Comparison of ENCODE assay signal across 17 cellular contexts in genomic region chr5:98468188-98468869, GRCh38.
A peak's percentile ranks its signal among the peaks of the same experiment; 100 is the strongest.
DNase-seq lines count a peak whose midpoint lies in the region; ATAC-seq and TF ChIP-seq lines count a peak whose summit lies in the region.
"Had no signal": no experiment of that assay in that cellular context is flagged by ENCODE, and none has a peak within 500 bp of the region (broad histone marks: within the 10 kb centered on the region; RNA-seq: fewer than 3 reads in every experiment).

No MANE protein-coding gene starts in this region.

- CTCF ChIA-PET in IMR-90 (lab: Yijun Ruan, JAX), result interaction anchor here (0.6 to 1.0 kb wide), 2 partner anchors 300 to 1515 kb away, joined by 3 to 4 read pairs; no protein-coding TSS in a partner anchor

- H3K27me3 ChIP-seq in IMR-90 (ENCODE audit: control insufficient read depth, insufficient read depth, low read length), result no peaks in the 10 kb centered on the region
- H3K27me3 ChIP-seq: colonic mucosa, MG63, right atrium auricular region, tibial nerve had no signal

- peak overlapping the region; percentile 93; the same call in 1 of the 2 replicates for H3K4ac ChIP-seq in IMR-90 (ENCODE audit: low read depth, low read length)

- no TSS peak for BruUV-seq in IMR-90 (replicated peaks; lab: Mats Ljungman, UMichigan)

- no peaks in the 10 kb centered on the region for H3K9me3 ChIP-seq in IMR-90 (ENCODE audit: control insufficient read depth, insufficient read depth, low read length)
- H3K9me3 ChIP-seq: colonic mucosa, right atrium auricular region, tibial nerve had no signal

- H3K23ac ChIP-seq in IMR-90 (ENCODE audit: low read depth, low read length), result no peak overlapping the region; the same call in 1 of the 2 replicates

- H2BK15ac ChIP-seq in IMR-90 (ENCODE audit: low read depth, low read length), result peak overlapping the region; percentile 92; the same call in 2 of the 3 replicates

- H2AK9ac ChIP-seq in IMR-90 (replicated peaks; ENCODE audit: low read depth, low read length, poor library complexity), result no peak overlapping the region

- TF ChIP-seq CTCF in IMR-90 (conservative IDR thresholded peaks at IDR 0.05; ENCODE audit: low read depth, low read length), result no peak

- H2BK120ac ChIP-seq in IMR-90 (ENCODE audit: low read depth, low read length), result peak overlapping the region; percentile 97

- H2AFZ ChIP-seq in IMR-90 (replicated peaks; ENCODE audit: low read length, poor library complexity), result no peak overlapping the region

- H3K9me1 ChIP-seq in IMR-90 (ENCODE audit: insufficient read depth, low read length), result peaks cover 3% of the 10 kb centered on the region; the same call in 1 of the 2 replicates

- peak overlapping the region; percentile 93 for H3K18ac ChIP-seq in IMR-90 (ENCODE audit: low read depth, low read length)

- H4K8ac ChIP-seq in IMR-90 (ENCODE audit: low read depth in 2 of 2, low read length in 2 of 2), result peak overlapping the region; percentile 83 to 94

- peaks cover 8% of the 10 kb centered on the region for H3K4me1 ChIP-seq in IMR-90 (ENCODE audit: control insufficient read depth, insufficient read depth, low read length)
- H3K4me1 ChIP-seq: colonic mucosa, right atrium auricular region, tibial nerve had no signal

- no peak overlapping the region for H3K4me3 ChIP-seq in IMR-90 (ENCODE audit: insufficient read depth, low read depth, low read length)
- H3K4me3 ChIP-seq: colonic mucosa, MG63, right atrium auricular region, tibial nerve had no signal

- H3K14ac ChIP-seq in IMR-90 (replicated peaks; ENCODE audit: low read depth, low read length), result peak overlapping the region; percentile 85; the same call in 1 of the 2 replicates

- H3K9ac ChIP-seq in IMR-90 (ENCODE audit: low read depth, low read length), result peak overlapping the region; percentile 23; the same call in 1 of the 2 replicates

- no peak overlapping the region for H2AK5ac ChIP-seq in IMR-90 (ENCODE audit: low read depth, low read length)

- intact Hi-C loops in IMR-90 (cut with micrococcal nuclease), result loop anchor here (10.0 kb wide), 1 partner anchor 484 kb away; no protein-coding TSS in a partner anchor

- H3K79me1 ChIP-seq in IMR-90 (ENCODE audit: low read depth in 1 of 2, low read length in 2 of 2), result peaks cover 5 to 6% of the 10 kb centered on the region in 2 experiments; a peak in 3 of 4 replicates

- DNase-seq in AG08396 (ENCODE audit: low spot score) (peak; percentile 13), IMR-90 (peak; percentile 95), brain pericyte (ENCODE audit: low read depth, low spot score) (peak; percentile 36), kidney glomerular epithelial cell (lab: John Stamatoyannopoulos, UW) (peak; percentile 81), putamen (ENCODE audit: low spot score) (no peak), NCI-H1694 treated with DMSO at 0.1 percent for 48 hours (lab: John Stamatoyannopoulos, UW) (no peak), NCI-H2171 (lab: John Stamatoyannopoulos, UW) (no peak)
- DNase-seq: activated CD4-positive, alpha-beta T cell treated with anti-CD3 and anti-CD28 coated beads for 4 hours; activated effector memory CD4-positive, alpha-beta T cell treated with anti-CD3 and anti-CD28 coated beads, Interleukin-2, amount 50 U/mL, for 16 hours; CD4-positive, CD25-positive, alpha-beta regulatory T cell; colonic mucosa; MG63; midbrain; NCI-H510A had no signal

- H2BK20ac ChIP-seq in IMR-90 (ENCODE audit: low read depth, low read length), result peak overlapping the region; percentile 96; the same call in 1 of the 2 replicates

- peak overlapping the region; percentile 99 for H2BK5ac ChIP-seq in IMR-90 (ENCODE audit: low read depth, low read length, poor library complexity, severe bottlenecking)

- H3K27ac ChIP-seq in IMR-90 (ENCODE audit: insufficient read depth, low read length), result peak overlapping the region; percentile 82
- H3K27ac ChIP-seq: colonic mucosa, right atrium auricular region, tibial nerve had no signal

- ATAC-seq in IMR-90 (ENCODE audit: low read depth) (peak; percentile 82), HG03354 (IDR thresholded peaks at IDR 0.05; ENCODE audit: poor library complexity, severe bottlenecking, unreplicated experiment) (no peak)

- no peak for TF ChIP-seq RAD21 in IMR-90 (IDR thresholded peaks at IDR 0.05; ENCODE audit: low read length)

- POLR2A ChIA-PET in IMR-90 (lab: Charles Lee; ENCODE audit: unreplicated experiment), result no interaction called here

- dilution Hi-C loops in IMR-90 (cut with HindIII; ENCODE audit: low sequenced_read_pairs, unreplicated experiment), result no loop called here

- peak overlapping the region; percentile 99; the same call in 1 of the 2 replicates for H4K5ac ChIP-seq in IMR-90 (ENCODE audit: low read depth, low read length)

- H3K4me2 ChIP-seq in IMR-90 (ENCODE audit: low read depth, low read length), result peak overlapping the region; percentile 85

- peak overlapping the region; percentile 61 for H3K56ac ChIP-seq in IMR-90 (ENCODE audit: extremely low read depth, insufficient read depth, low read length)

- no peak for TF ChIP-seq POLR2A in IMR-90 (IDR thresholded peaks at IDR 0.05; ENCODE audit: low read depth, low read length)

- H4K20me1 ChIP-seq in IMR-90 (ENCODE audit: insufficient read depth, low read length), result no peaks in the 10 kb centered on the region

- WGBS in IMR-90 (ENCODE audit: extremely low coverage in 2 of 2, insufficient read length in 1 of 2), 2 experiments, result no CpG with 5 or more reads among the region's 4 CpGs

- in situ Hi-C loops in IMR-90 (cut with MboI; ENCODE audit: low sequenced_read_pairs), result no loop called here

- no peak overlapping the region; the same call in 1 of the 2 replicates for H4K91ac ChIP-seq in IMR-90 (ENCODE audit: insufficient read depth, low read depth, low read length)

- no peaks in the 10 kb centered on the region for H3K36me3 ChIP-seq in IMR-90 (ENCODE audit: control insufficient read depth, insufficient read depth, low read length)
- H3K36me3 ChIP-seq: colonic mucosa, right atrium auricular region, tibial nerve had no signal

TF ChIP-seq in IMR-90, 13 proteins besides CTCF, POLR2A, EP300 and RAD21:
- peak; percentile 99 for TF ChIP-seq FOS (IDR thresholded peaks at IDR 0.05; ENCODE audit: low read depth, low read length)
- peak; percentile 55; the same call in 1 of the 2 replicates for TF ChIP-seq MAFK (IDR thresholded peaks at IDR 0.05; ENCODE audit: low read depth, low read length)
- peak; percentile 87 for TF ChIP-seq NFE2L2 (IDR thresholded peaks at IDR 0.05; ENCODE audit: low read depth, low read length)
- no peak for TF ChIP-seq RCOR1 (IDR thresholded peaks at IDR 0.05; ENCODE audit: insufficient replicate concordance, low read length)
- peak; percentile 2; the same call in 1 of the 2 replicates for TF ChIP-seq SMC3 (IDR thresholded peaks at IDR 0.05; ENCODE audit: low read depth, low read length)

Comparison
In these comparisons a context has a peak if more than half of its experiments do, and no peak if none do; other contexts are left out.
1. DNase-seq: peak in AG08396 (single experiment), IMR-90 (single experiment), brain pericyte (single experiment) and kidney glomerular epithelial cell (single experiment); none in putamen (single experiment), NCI-H1694 treated with DMSO at 0.1 percent for 48 hours (single experiment) and NCI-H2171 (single experiment).